ENCODE assay signal across 8 cellular contexts in the genomic region with DNA sequence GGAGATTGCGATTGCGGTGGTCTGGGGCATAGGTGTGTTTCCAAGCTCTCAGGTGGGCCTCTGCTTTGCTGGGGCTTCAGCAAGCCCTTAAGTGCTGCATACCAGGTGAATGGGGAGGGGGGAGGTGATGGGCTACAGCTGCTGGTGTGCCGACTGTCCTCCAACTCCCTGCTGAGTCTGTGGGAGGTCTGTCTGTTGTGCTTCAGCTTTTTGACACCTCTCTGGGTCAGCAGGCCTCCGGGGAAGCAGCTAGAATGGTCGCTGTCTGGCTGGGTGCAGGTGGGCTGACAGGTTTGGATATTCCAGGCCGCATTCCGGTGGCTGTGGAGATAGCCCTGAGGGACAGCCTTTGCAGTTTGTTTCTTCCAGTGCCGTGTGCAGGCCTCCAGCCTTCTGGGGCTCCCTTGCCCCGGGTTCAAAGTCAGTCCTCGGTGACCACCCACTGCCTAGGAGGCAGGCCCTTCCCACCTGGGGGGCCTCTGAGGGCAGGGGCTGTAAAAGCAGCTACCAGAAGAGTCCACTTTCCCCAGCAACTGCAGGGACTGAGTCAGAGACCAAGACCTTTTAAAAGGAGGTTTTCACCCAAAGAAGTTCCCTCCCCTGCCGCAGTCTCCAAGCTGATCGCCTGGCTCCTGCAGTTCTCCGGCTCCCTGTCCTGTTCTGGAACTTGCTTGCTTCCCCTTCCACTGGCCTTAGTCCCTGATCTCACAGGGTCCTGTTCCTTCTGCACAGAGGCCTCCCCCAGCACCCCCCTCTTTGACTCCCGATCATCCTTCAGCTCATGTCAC. TPM values are rescaled to one million over a fixed set of nuclear protein-coding genes. Genes with fewer than 3 reads are reported as not detected.
DNase-seq lines count a peak whose midpoint lies in the region; ATAC-seq lines count a peak whose summit lies in the region.

No MANE protein-coding gene starts in this region.

- H3K9ac ChIP-seq in BLaER1 = 0 out of 2 replicates have a peak overlapping the region, but pooled peaks have one; percentile 66

- H4K20me1 ChIP-seq in BLaER1 = peaks cover 91% of the 10 kb centered on the region

- ATAC-seq in GM21723 (IDR thresholded peaks at IDR 0.05; ENCODE audit: unreplicated experiment) (no peak), GM21423 (IDR thresholded peaks at IDR 0.05; ENCODE audit: unreplicated experiment) (no peak)

- in situ Hi-C loops in KBM-7 (cut with MboI; ENCODE audit: low pct_unique_long_range_greater_than_20kb, low sequenced_read_pairs) = no loop called here

- H3K4me3 ChIP-seq in BLaER1 (no peak overlapping the region), SJCRH30 (no peak overlapping the region)

- H3K4me1 ChIP-seq in BLaER1 = peaks cover 78% of the 10 kb centered on the region
- peaks cover 22% of the 10 kb centered on the region for H3K4me1 ChIP-seq in SJCRH30

- H3K9me3 ChIP-seq in BLaER1 (no peaks in the 10 kb centered on the region), SJCRH30 (replicated peaks) (no peaks in the 10 kb centered on the region)

- peak overlapping the region; percentile 95 for H3K4me2 ChIP-seq in BLaER1

- no peak overlapping the region for H3K27ac ChIP-seq in BLaER1
- H3K27ac ChIP-seq in angular gyrus (ENCODE audit: low read depth, low read length) = peak overlapping the region; percentile 89
- H3K27ac ChIP-seq in SJCRH30 = no peak overlapping the region

- no peaks in the 10 kb centered on the region for H3K27me3 ChIP-seq in BLaER1
- H3K27me3 ChIP-seq in SJCRH30 = no peaks in the 10 kb centered on the region

- peaks cover 56% of the 10 kb centered on the region for H3K36me3 ChIP-seq in BLaER1
- peaks cover 47% of the 10 kb centered on the region for H3K36me3 ChIP-seq in SJCRH30

- DNase-seq in KBM-7 (peak; percentile 45), left kidney (ENCODE audit: low read depth, low spot score) (peak; percentile 71), glomerular visceral epithelial cell (ENCODE audit: extremely low spot score) (no peak), SJCRH30 (no peak)

RNA-seq across cellular contexts. Expression of a gene that starts 2.0 kb away (rescaled TPM):
- 45.8 and 53.0 TPM in 2 replicates for total RNA-seq in SJCRH30 (2014; rRNA removed; shearing (Covaris generic))

RNA-seq across cellular contexts. Expression of a gene that starts 7.9 kb away (rescaled TPM):
- 5,758 and 5,854 TPM in 2 replicates for total RNA-seq in SJCRH30 (2014; rRNA removed; shearing (Covaris generic))

Comparison
In these comparisons a context has a peak if more than half of its experiments do, and no peak if none do; other contexts are left out.
1. DNase-seq: peak in KBM-7 (single experiment) and left kidney (single experiment); none in glomerular visceral epithelial cell (single experiment) and SJCRH30 (0 of 2).